8 cellular contexts compared by ENCODE assay signal in the genomic region with DNA sequence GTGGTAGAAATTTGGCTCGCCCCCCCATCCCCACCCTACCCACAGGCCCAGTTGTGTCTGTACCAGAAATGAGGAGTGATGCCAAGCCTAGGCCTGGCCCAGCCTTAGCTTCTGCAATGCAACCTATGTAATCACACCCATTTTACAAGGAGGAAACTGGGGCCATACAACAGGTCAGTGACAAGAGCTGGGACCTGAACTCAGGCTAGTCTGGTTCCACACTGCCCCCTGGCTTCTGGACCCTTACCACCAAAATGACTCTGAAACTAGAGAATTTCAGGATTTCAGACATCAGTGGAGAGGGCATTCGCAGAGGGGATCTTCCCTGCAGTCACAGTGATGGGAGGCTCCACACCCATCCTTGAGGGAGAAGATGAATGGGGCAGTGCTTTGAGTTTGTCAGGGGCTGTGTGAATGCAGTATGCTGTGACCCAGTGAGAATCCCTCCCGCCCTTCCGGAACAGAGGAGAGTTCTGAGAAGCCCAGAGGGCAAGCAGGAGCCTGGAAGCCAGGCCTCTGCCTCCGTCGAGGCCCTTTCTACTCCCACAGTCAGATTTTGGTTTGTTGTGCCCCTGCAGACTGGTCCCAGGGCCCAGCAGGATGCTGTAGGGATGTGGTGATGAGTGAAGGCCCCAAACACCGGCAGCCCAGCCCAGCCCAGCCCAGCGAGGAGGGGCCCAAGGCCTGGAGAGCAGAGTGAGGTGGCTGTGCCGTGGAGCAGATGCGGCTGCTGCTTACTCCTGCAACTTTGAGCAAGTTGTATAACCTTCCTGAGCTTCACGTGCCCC. TPM values are rescaled to one million over a fixed set of nuclear protein-coding genes. Genes with fewer than 3 reads are reported as not detected.
A peak's percentile ranks its signal among the peaks of the same experiment; 100 is the strongest.
DNase-seq lines count a peak whose midpoint lies in the region; ATAC-seq, FAIRE-seq and TF ChIP-seq lines count a peak whose summit lies in the region.

No MANE protein-coding gene starts in this region.

- DNase-seq in D721Med (ENCODE audit: insufficient read length, low spot score), result no peak
- no peak for DNase-seq in LNCaP clone FGC (ENCODE audit: low read depth)
- DNase-seq in choroid plexus epithelial cell (ENCODE audit: low read depth), result no peak
- peak in 2 of 3 donors; percentile 28 to 55 for DNase-seq in mucosa of descending colon
- no peak for DNase-seq in NCI-H524 (lab: John Stamatoyannopoulos, UW)
- DNase-seq in NCI-H2107 (lab: John Stamatoyannopoulos, UW), result no peak
- DNase-seq in kidney tubule cell (ENCODE audit: low spot score), result no peak

- intact Hi-C loops in mucosa of descending colon (cut with DNase I, micrococcal nuclease), result no loop called here

- ATAC-seq in mucosa of descending colon (peak; percentile 72), HG02973 (IDR thresholded peaks at IDR 0.05; ENCODE audit: unreplicated experiment) (no peak)

- peak; percentile 27 for TF ChIP-seq CTCF in D721Med (IDR thresholded peaks at IDR 0.05; ENCODE audit: insufficient read depth, missing control alignments)
- peak; percentile 40; the same call in 1 of the 2 replicates for TF ChIP-seq CTCF in LNCaP clone FGC (IDR thresholded peaks at IDR 0.05; ENCODE audit: control insufficient read depth, extremely low read depth, insufficient read depth)
- peak; percentile 38 for TF ChIP-seq CTCF in choroid plexus epithelial cell (conservative IDR thresholded peaks at IDR 0.05; ENCODE audit: low read depth, low read length)
- no peak for TF ChIP-seq CTCF in mucosa of descending colon (IDR thresholded peaks at IDR 0.05)

- peaks cover 7% of the 10 kb centered on the region for H3K4me1 ChIP-seq in mucosa of descending colon (ENCODE audit: low read depth)

- H3K36me3 ChIP-seq in mucosa of descending colon (ENCODE audit: low read depth), result peaks cover 4% of the 10 kb centered on the region

- FAIRE-seq in D721Med (lab: Jason Lieb, UNC), result no peak

- H3K9me3 ChIP-seq in mucosa of descending colon, result no peaks in the 10 kb centered on the region

- H3K4me3 ChIP-seq in LNCaP clone FGC (ENCODE audit: low read depth, low read length), result no peak overlapping the region
- no peak overlapping the region for H3K4me3 ChIP-seq in choroid plexus epithelial cell (ENCODE audit: low read depth, low read length)
- no peak overlapping the region for H3K4me3 ChIP-seq in mucosa of descending colon

RNA-seq across cellular contexts. Expression of a gene that starts 48.1 kb away (rescaled TPM):
- 1,000 to 10,000 TPM in 1 of 3 donors, 100 to 1,000 TPM in 1, 10 to 100 TPM in 1; 74.3 to 3,203 (median 259) TPM for total RNA-seq in mucosa of descending colon

Comparison
In these comparisons a context has a peak if more than half of its experiments do, and no peak if none do; other contexts are left out.
1. DNase-seq: peak in mucosa of descending colon (2 of 3); none in D721Med (single experiment), LNCaP clone FGC (single experiment), choroid plexus epithelial cell (single experiment), NCI-H524 (0 of 2), NCI-H2107 (single experiment) and kidney tubule cell (single experiment).